In genomic region chr5:154743812-154744211, GRCh38 we compare ENCODE assay signal across 1 cellular context.
TF ChIP-seq lines count a peak whose summit lies in the region.

No MANE protein-coding gene starts in this region.

TF ChIP-seq in HepG2, 621 proteins besides CTCF, POLR2A, EP300 and RAD21 (continued from another document):
- TF ChIP-seq, protein P1, sequence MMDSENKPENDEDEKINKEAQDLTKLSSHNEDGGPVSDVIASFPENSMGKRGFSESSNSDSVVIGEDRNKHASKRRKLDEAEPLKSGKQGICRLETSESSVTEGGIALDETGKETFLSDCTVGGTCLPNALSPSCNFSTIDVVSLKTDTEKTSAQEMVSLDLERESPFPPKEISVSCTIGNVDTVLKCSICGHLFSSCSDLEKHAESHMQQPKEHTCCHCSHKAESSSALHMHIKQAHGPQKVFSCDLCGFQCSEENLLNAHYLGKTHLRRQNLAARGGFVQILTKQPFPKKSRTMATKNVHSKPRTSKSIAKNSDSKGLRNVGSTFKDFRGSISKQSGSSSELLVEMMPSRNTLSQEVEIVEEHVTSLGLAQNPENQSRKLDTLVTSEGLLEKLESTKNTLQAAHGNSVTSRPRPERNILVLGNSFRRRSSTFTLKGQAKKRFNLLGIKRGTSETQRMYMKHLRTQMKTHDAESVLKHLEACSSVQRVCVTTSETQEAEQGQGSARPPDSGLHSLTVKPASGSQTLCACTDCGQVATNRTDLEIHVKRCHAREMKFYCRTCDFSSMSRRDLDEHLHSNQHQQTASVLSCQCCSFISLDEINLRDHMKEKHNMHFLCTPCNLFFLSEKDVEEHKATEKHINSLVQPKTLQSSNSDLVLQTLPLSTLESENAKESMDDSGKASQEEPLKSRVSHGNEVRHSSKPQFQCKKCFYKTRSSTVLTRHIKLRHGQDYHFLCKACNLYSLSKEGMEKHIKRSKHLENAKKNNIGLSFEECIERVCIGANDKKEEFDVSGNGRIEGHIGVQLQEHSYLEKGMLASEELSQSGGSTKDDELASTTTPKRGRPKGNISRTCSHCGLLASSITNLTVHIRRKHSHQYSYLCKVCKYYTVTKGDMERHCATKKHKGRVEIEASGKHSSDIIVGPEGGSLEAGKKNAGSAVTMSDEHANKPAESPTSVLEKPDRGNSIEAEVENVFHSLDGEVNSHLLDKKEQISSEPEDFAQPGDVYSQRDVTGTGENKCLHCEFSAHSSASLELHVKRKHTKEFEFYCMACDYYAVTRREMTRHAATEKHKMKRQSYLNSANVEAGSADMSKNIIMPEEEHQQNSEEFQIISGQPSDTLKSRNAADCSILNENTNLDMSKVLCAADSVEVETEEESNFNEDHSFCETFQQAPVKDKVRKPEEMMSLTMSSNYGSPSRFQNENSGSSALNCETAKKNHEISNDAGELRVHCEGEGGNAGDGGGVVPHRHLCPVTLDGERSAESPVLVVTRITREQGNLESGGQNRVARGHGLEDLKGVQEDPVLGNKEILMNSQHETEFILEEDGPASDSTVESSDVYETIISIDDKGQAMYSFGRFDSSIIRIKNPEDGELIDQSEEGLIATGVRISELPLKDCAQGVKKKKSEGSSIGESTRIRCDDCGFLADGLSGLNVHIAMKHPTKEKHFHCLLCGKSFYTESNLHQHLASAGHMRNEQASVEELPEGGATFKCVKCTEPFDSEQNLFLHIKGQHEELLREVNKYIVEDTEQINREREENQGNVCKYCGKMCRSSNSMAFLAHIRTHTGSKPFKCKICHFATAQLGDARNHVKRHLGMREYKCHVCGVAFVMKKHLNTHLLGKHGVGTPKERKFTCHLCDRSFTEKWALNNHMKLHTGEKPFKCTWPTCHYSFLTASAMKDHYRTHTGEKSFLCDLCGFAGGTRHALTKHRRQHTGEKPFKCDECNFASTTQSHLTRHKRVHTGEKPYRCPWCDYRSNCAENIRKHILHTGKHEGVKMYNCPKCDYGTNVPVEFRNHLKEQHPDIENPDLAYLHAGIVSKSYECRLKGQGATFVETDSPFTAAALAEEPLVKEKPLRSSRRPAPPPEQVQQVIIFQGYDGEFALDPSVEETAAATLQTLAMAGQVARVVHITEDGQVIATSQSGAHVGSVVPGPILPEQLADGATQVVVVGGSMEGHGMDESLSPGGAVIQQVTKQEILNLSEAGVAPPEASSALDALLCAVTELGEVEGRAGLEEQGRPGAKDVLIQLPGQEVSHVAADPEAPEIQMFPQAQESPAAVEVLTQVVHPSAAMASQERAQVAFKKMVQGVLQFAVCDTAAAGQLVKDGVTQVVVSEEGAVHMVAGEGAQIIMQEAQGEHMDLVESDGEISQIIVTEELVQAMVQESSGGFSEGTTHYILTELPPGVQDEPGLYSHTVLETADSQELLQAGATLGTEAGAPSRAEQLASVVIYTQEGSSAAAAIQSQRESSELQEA (CRISPR knock-in tag; IDR thresholded peaks at IDR 0.05; ENCODE audit: not compliant biosample characterization), result no peak
- TF ChIP-seq NR0B2 (CRISPR knock-in tag; IDR thresholded peaks at IDR 0.05) (no peak), ZNF354B (CRISPR knock-in tag; IDR thresholded peaks at IDR 0.05) (no peak), ZBTB7A (CRISPR knock-in tag; IDR thresholded peaks at IDR 0.05) (no peak), E2F1 (CRISPR knock-in tag; IDR thresholded peaks at IDR 0.05) (no peak), ZNF468 (CRISPR knock-in tag; IDR thresholded peaks at IDR 0.05) (no peak), ZMYM2 (CRISPR knock-in tag; IDR thresholded peaks at IDR 0.05) (no peak), ZSCAN29 (CRISPR knock-in tag; conservative IDR thresholded peaks at IDR 0.05) (no peak)
- TF ChIP-seq, protein P2, sequence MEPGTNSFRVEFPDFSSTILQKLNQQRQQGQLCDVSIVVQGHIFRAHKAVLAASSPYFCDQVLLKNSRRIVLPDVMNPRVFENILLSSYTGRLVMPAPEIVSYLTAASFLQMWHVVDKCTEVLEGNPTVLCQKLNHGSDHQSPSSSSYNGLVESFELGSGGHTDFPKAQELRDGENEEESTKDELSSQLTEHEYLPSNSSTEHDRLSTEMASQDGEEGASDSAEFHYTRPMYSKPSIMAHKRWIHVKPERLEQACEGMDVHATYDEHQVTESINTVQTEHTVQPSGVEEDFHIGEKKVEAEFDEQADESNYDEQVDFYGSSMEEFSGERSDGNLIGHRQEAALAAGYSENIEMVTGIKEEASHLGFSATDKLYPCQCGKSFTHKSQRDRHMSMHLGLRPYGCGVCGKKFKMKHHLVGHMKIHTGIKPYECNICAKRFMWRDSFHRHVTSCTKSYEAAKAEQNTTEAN (CRISPR knock-in tag; conservative IDR thresholded peaks at IDR 0.05), result no peak
- TF ChIP-seq, protein P3, sequence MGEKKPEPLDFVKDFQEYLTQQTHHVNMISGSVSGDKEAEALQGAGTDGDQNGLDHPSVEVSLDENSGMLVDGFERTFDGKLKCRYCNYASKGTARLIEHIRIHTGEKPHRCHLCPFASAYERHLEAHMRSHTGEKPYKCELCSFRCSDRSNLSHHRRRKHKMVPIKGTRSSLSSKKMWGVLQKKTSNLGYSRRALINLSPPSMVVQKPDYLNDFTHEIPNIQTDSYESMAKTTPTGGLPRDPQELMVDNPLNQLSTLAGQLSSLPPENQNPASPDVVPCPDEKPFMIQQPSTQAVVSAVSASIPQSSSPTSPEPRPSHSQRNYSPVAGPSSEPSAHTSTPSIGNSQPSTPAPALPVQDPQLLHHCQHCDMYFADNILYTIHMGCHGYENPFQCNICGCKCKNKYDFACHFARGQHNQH (CRISPR knock-in tag; IDR thresholded peaks at IDR 0.05), result no peak
